Comparison of ENCODE assay signal across 8 cellular contexts in the genomic region with DNA sequence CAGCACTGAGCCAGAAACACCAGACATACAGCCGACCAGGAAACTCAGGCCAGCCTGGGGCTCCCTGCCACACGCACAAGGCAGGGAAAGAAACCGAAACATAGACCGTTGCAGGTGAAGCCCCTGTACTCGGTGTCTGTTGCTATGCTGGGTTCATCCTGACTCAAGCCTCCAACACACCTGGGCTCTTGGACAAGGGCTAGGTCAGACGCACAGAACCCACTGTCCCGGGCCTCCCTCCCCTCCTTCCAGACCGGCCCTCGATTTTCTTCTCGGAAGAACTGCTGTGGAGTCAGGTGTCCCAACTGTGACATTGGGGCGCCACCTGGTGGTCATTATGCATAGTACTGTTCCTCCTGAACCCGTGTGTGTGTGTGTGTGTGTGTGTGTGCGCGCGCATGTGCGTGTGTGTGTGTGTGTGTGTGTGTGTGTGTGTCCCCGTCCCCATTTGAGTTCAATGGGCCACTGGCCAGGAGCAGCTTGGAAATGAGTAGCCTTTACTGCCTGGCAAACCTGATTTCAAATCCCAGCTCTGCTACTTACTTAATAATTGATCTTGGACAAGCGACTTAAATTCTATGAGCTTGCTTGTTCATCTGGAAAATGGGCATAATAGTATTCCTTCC.
A peak's percentile ranks its signal among the peaks of the same experiment; 100 is the strongest.
DNase-seq lines count a peak whose midpoint lies in the region; ATAC-seq lines count a peak whose summit lies in the region.

No MANE protein-coding gene starts in this region.

- peak; percentile 86 for DNase-seq in GM03348 (ENCODE audit: low spot score)
- peak; percentile 91 for DNase-seq in NCI-H2227 (lab: John Stamatoyannopoulos, UW; ENCODE audit: unreplicated experiment)
- DNase-seq in activated CD4-positive, CD25-positive, alpha-beta regulatory T cell treated with anti-CD3 and anti-CD28 coated beads, Interleukin-2, amount 50 U/mL, for 16 hours (ENCODE audit: low read depth, low spot score), result peak; percentile 51
- DNase-seq in central memory CD4-positive, alpha-beta T cell, result peak; percentile 36
- peak; percentile 94 for DNase-seq in left kidney (ENCODE audit: low read depth, low spot score)
- peak; percentile 78 to 80 for DNase-seq in stimulated activated CD4-positive, alpha-beta T cell treated with anti-CD3 and anti-CD28 coated beads, Interleukin-2, amount 100 ng/mL, for 24 hours

- ATAC-seq in HG03039 (IDR thresholded peaks at IDR 0.05; ENCODE audit: unreplicated experiment) (peak; percentile 74), HG03460 (IDR thresholded peaks at IDR 0.05; ENCODE audit: unreplicated experiment) (no peak)

Comparison
In these comparisons a context has a peak if more than half of its experiments do, and no peak if none do; other contexts are left out.
1. DNase-seq: peak in every context shown above with its lines; median percentile 94 in left kidney; 91 in NCI-H2227; 86 in GM03348; 79 in stimulated activated CD4-positive, alpha-beta T cell treated with anti-CD3 and anti-CD28 coated beads, Interleukin-2, amount 100 ng/mL, for 24 hours; 51 in activated CD4-positive, CD25-positive, alpha-beta regulatory T cell treated with anti-CD3 and anti-CD28 coated beads, Interleukin-2, amount 50 U/mL, for 16 hours; 36 in central memory CD4-positive, alpha-beta T cell.